In the genomic region with DNA sequence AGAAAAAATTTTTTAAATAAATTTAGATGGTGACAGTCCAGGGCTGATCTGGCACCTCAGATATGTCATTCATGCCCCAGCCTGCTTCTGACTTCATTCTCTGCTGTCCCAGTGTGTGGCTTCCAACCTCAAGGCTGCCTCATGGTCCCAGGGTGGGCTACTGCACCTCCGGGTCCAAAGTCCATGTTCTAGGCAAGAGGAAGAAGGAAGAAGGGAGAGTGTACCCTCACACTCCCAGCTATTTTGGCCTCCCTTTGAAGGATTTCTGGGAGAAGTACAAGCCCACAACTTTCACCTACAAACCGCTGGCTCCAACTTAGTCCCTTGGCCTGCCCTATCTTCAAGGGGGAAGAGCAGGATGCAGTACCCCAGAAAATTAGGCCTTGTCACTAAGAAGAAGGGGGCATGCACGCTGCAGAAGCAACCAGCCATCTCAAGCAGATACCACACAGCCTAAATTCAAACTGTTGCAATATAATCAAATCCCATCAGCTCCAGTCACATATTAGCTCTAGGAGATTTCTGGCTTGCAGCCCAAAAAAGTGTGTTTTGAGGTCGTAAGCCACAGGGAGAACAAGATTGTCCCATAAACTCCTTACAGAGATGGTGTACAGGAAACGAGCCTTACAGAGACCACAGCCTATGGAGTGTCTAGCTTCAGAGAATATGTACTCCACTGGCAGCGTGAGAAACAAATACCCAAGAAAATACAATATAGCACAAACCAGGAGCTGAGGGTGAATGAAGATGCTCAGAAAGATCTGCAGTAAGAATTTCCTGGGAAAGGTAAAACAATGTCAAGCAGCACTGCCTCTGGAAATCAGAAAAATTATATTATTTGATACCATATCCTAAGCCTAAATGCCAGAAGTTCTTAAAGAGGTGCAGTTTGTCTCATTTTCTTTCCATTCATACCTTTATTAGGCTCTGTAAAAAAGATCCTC, we compare ENCODE assay signal across 6 cellular contexts. TPM values are rescaled to one million over a fixed set of nuclear protein-coding genes. Genes with fewer than 3 reads are reported as not detected.
DNase-seq lines count a peak whose midpoint lies in the region; ATAC-seq, FAIRE-seq and TF ChIP-seq lines count a peak whose summit lies in the region.

No MANE protein-coding gene starts in this region.

- H3K9me3 ChIP-seq in CD8-positive, alpha-beta T cell (ENCODE audit: low read length) = no peaks in the 10 kb centered on the region
- H3K9me3 ChIP-seq in RWPE2 (ENCODE audit: severe bottlenecking) = no peaks in the 10 kb centered on the region
- no peaks in the 10 kb centered on the region for H3K9me3 ChIP-seq in kidney (ENCODE audit: control insufficient read depth in 1 of 2, low read length in 2 of 2)

- intact Hi-C loops in CD8-positive, alpha-beta T cell (cut with DNase I, micrococcal nuclease) = loop anchor here (2.0 kb wide), 2 partner anchors 39 to 111 kb away; a partner anchor contains a TSS
- intact Hi-C loops in kidney (cut with DNase I) = no loop called here

- CTCF ChIA-PET in CD8-positive, alpha-beta T cell (lab: Charles Lee) = interaction anchor here (0.9 to 3.3 kb wide), 3 partner anchors 10 to 103 kb away, joined by 3 to 18 read pairs (median 3); no protein-coding TSS in a partner anchor

- no peak for FAIRE-seq in kidney (lab: Jason Lieb, UNC)

- H3K27me3 ChIP-seq in CD8-positive, alpha-beta T cell (ENCODE audit: insufficient read depth, low read length) = no peaks in the 10 kb centered on the region
- no peaks in the 10 kb centered on the region for H3K27me3 ChIP-seq in RWPE2 (ENCODE audit: insufficient read depth, poor library complexity, severe bottlenecking)

- DNase-seq in CD8-positive, alpha-beta T cell = peak in 4 of 7 experiments; percentile 9 to 64 (median 24)
- DNase-seq in RWPE2 (ENCODE audit: low spot score) (no peak), kidney (no peak), GM19238 (ENCODE audit: insufficient read length, low spot score) (no peak), GM10266 (ENCODE audit: extremely low spot score) (no peak)
- no peak for DNase-seq in activated CD4-positive, alpha-beta T cell treated with anti-CD3 and anti-CD28 coated beads for 48 hours

- H3K4me3 ChIP-seq in CD8-positive, alpha-beta T cell (ENCODE audit: low read depth, low read length) = peak overlapping the region; percentile 92
- H3K4me3 ChIP-seq in RWPE2 (ENCODE audit: severe bottlenecking) (peak overlapping the region; percentile 47), kidney (ENCODE audit: low read length in 2 of 2) (peak overlapping the region; percentile 87 to 93)

- no peaks in the 10 kb centered on the region for H3K9me3 Mint-ChIP-seq in CD8-positive, alpha-beta T cell

- TF ChIP-seq CTCF in CD8-positive, alpha-beta T cell (IDR thresholded peaks at IDR 0.05) = no peak
- TF ChIP-seq CTCF in RWPE2 (IDR thresholded peaks at IDR 0.05; ENCODE audit: poor library complexity, severe bottlenecking) (no peak), kidney (IDR thresholded peaks at IDR 0.05; ENCODE audit: borderline replicate concordance, extremely low read depth, insufficient read depth) (no peak), GM10266 (IDR thresholded peaks at IDR 0.05; ENCODE audit: control insufficient read depth, insufficient read depth, low read depth, missing control alignments) (no peak)

- no peak overlapping the region for H3K27ac Mint-ChIP-seq in CD8-positive, alpha-beta T cell

- peak overlapping the region; percentile 95 for H3K27ac ChIP-seq in CD8-positive, alpha-beta T cell (ENCODE audit: low read depth, low read length)
- peak overlapping the region; percentile 28 for H3K27ac ChIP-seq in RWPE2 (ENCODE audit: poor library complexity, severe bottlenecking)
- peak overlapping the region; percentile 60 to 95 for H3K27ac ChIP-seq in kidney (ENCODE audit: low read depth in 2 of 2, low read length in 2 of 2)

- peaks cover 15% of the 10 kb centered on the region for H3K36me3 Mint-ChIP-seq in CD8-positive, alpha-beta T cell

- no peaks in the 10 kb centered on the region for H3K36me3 ChIP-seq in CD8-positive, alpha-beta T cell (ENCODE audit: insufficient read depth, low read length)
- H3K36me3 ChIP-seq in RWPE2 (ENCODE audit: low read depth) (no peaks in the 10 kb centered on the region), kidney (ENCODE audit: control insufficient read depth in 1 of 2, insufficient read depth in 2 of 2, low read length in 2 of 2) (no peaks in the 10 kb centered on the region)

- no peak for ATAC-seq in CD8-positive, alpha-beta T cell
- peak; percentile 31 for ATAC-seq in RWPE2 (ENCODE audit: low read depth)

- no peaks in the 10 kb centered on the region for H3K27me3 Mint-ChIP-seq in CD8-positive, alpha-beta T cell (ENCODE audit: low read depth)

- POLR2A ChIA-PET in CD8-positive, alpha-beta T cell (lab: Charles Lee) = interaction anchor here (0.7 to 2.1 kb wide), 13 partner anchors 9 to 783 kb away, joined by 3 to 7 read pairs (median 4); a partner anchor contains a TSS

- peaks cover 51% of the 10 kb centered on the region for H3K4me1 ChIP-seq in CD8-positive, alpha-beta T cell (ENCODE audit: insufficient read depth, low read length)
- H3K4me1 ChIP-seq in RWPE2 (ENCODE audit: insufficient read depth, poor library complexity, severe bottlenecking) = peaks cover 14% of the 10 kb centered on the region
- peaks cover 7 to 8% of the 10 kb centered on the region in 2 donors for H3K4me1 ChIP-seq in kidney (ENCODE audit: control insufficient read depth in 1 of 2, insufficient read depth in 1 of 2, low read depth in 1 of 2, low read length in 2 of 2)

- H3K4me3 Mint-ChIP-seq in CD8-positive, alpha-beta T cell = no peak overlapping the region

- peaks cover 53% of the 10 kb centered on the region for H3K4me1 Mint-ChIP-seq in CD8-positive, alpha-beta T cell (ENCODE audit: low read depth)

- peak overlapping the region; percentile 55 to 97 for H3K9ac ChIP-seq in kidney (ENCODE audit: low read length in 2 of 2)

RNA-seq across cellular contexts. Expression of a gene that starts 0.8 kb away (rescaled TPM):
- 10 to 100 TPM; 38.4 to 43.6 TPM for total RNA-seq in CD8-positive, alpha-beta T cell
- 21.5 TPM for total RNA-seq in kidney
- polyA plus RNA-seq in kidney (ENCODE audit: insufficient read depth, low read depth, low replicate concordance) = 26.0 TPM

RNA-seq across cellular contexts. Expression of a gene that starts 18.8 kb away (rescaled TPM):
- total RNA-seq in CD8-positive, alpha-beta T cell = 10 to 100 TPM; 14.1 to 15.5 TPM
- 19.9 TPM for total RNA-seq in kidney
- 8.9 TPM for polyA plus RNA-seq in kidney (ENCODE audit: insufficient read depth, low read depth, low replicate concordance)

RNA-seq across cellular contexts. Expression of a gene that starts 37.9 kb away (rescaled TPM):
- total RNA-seq in CD8-positive, alpha-beta T cell = 100 to 1,000 TPM in 1 of 2 experiments, 10 to 100 TPM in 1; 97.0 to 104 TPM
- total RNA-seq in kidney = 23.1 TPM
- 13.8 TPM for polyA plus RNA-seq in kidney (ENCODE audit: insufficient read depth, low read depth, low replicate concordance)

Comparison
In these comparisons a context has a peak if more than half of its experiments do, and no peak if none do; other contexts are left out.
1. DNase-seq: peak in CD8-positive, alpha-beta T cell (4 of 7); none in RWPE2 (single experiment), kidney (single experiment), GM19238 (single experiment), GM10266 (single experiment) and activated CD4-positive, alpha-beta T cell treated with anti-CD3 and anti-CD28 coated beads for 48 hours (single experiment).
2. H3K27ac ChIP-seq: peak in every context shown above with its lines; median percentile 95 in CD8-positive, alpha-beta T cell; 78 in kidney; 28 in RWPE2.
3. Peak in every context shown above with its lines, with median percentiles within 50 percentile points of each other: H3K4me3 ChIP-seq.